Comparison of ENCODE assay signal across 21 cellular contexts in the genomic region with DNA sequence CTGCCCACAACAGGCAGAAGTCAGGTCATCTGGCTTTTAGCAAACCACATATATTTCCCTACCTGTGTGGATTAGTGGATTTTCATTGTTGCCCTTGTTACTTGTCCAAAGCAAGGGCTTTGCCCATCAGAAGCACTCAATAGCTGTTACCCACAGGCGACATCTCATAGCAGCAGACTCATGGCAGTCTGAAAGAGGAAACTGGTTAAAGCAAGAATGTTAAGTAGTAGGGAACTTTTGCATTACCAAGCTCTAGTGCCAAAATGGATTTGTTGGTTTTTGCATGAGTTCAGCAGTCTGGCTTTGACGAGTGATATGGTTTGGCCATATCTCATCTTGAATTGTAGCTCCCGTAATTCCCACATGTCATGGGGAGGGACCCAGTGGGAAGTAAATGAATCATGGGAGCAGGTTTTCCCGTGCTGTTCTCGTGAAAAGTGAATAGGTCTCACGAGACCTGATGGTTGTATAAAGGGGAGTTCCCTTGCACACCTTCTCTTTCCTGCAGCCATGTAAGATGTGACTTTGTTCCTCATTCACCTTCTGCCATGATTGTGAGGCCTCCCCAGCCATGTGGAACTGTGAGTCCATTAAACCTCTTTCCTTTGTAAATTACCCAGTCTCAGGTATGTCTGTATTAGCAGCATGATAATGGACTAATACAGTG.
A peak's percentile ranks its signal among the peaks of the same experiment; 100 is the strongest.
DNase-seq lines count a peak whose midpoint lies in the region; ATAC-seq, FAIRE-seq and TF ChIP-seq lines count a peak whose summit lies in the region.
"Had no signal": no experiment of that assay in that cellular context is flagged by ENCODE, and none has a peak within 500 bp of the region (broad histone marks: within the 10 kb centered on the region; RNA-seq: fewer than 3 reads in every experiment).

No MANE protein-coding gene starts in this region.

- H3K36me3 ChIP-seq in OCI-LY1 (ENCODE audit: insufficient read depth, low read length) (peaks cover 42% of the 10 kb centered on the region), esophagus muscularis mucosa (no peaks in the 10 kb centered on the region)
- H3K36me3 ChIP-seq: Peyer's patch had no signal

- no peaks in the 10 kb centered on the region for H4K20me1 ChIP-seq in OCI-LY1 (ENCODE audit: insufficient read depth, low read length)

- H3K27me3 Mint-ChIP-seq in stimulated activated naive B cell treated with anti-CD40 and anti-IgM and Interleukin-4, amounts not matched to agents 10 μg/mL and 1 μg/mL and 100 μg/mL, for 72 hours = no peaks in the 10 kb centered on the region
- no peaks in the 10 kb centered on the region for H3K27me3 Mint-ChIP-seq in natural killer cell (ENCODE audit: low read depth in 2 of 2)
- H3K27me3 Mint-ChIP-seq in activated T-cell treated with anti-CD3 and anti-CD28 coated beads, Interleukin-2, amount 50 U/mL, for 4 hours (ENCODE audit: low read depth) = no peaks in the 10 kb centered on the region

- H3K36me3 Mint-ChIP-seq in stimulated activated naive B cell treated with anti-CD40 and anti-IgM and Interleukin-4, amounts not matched to agents 10 μg/mL and 1 μg/mL and 100 μg/mL, for 72 hours = peaks cover 31 to 42% of the 10 kb centered on the region in 2 donors
- H3K36me3 Mint-ChIP-seq in natural killer cell = no peaks in the 10 kb centered on the region
- peaks cover 25% of the 10 kb centered on the region for H3K36me3 Mint-ChIP-seq in activated T-cell treated with anti-CD3 and anti-CD28 coated beads, Interleukin-2, amount 50 U/mL, for 4 hours (ENCODE audit: insufficient read depth)

- H3F3A ChIP-seq in OCI-LY1 (ENCODE audit: insufficient read depth, low read length) = no peaks in the 10 kb centered on the region

- peak; percentile 77 to 78 for ATAC-seq in stimulated activated naive B cell treated with anti-CD40 and anti-IgM and Interleukin-4, amounts not matched to agents 10 μg/mL and 1 μg/mL and 100 μg/mL, for 72 hours (replicated peaks)
- ATAC-seq in natural killer cell = no peak
- no peak for ATAC-seq in activated T-cell treated with anti-CD3 and anti-CD28 coated beads, Interleukin-2, amount 50 U/mL, for 4 hours
- ATAC-seq: A549; CD8-positive, alpha-beta T cell had no signal

- peaks cover 28% of the 10 kb centered on the region for H3K4me1 ChIP-seq in OCI-LY1 (ENCODE audit: insufficient read depth, low read length, severe bottlenecking)
- peaks cover 3 to 42% (median 29%) of the 10 kb centered on the region in 4 donors for H3K4me1 ChIP-seq in esophagus muscularis mucosa
- H3K4me1 ChIP-seq: A549, Caco-2, Peyer's patch had no signal

- TF ChIP-seq POLR2A in GM12892 (IDR thresholded peaks at IDR 0.05; ENCODE audit: low read depth, low read length) = no peak
- TF ChIP-seq POLR2A in esophagus muscularis mucosa (IDR thresholded peaks at IDR 0.05; ENCODE audit: low read depth) = no peak

- intact Hi-C loops in esophagus muscularis mucosa (cut with DNase I) (no loop called here), natural killer cell (cut with micrococcal nuclease) (no loop called here)

- peak overlapping the region; percentile 78 for H3K27ac ChIP-seq in OCI-LY1 (ENCODE audit: low read depth, low read length, poor library complexity, severe bottlenecking)
- peak overlapping the region; percentile 56 to 71 (median 58) for H3K27ac ChIP-seq in esophagus muscularis mucosa (replicated peaks in 1 of 4)
- H3K27ac ChIP-seq: A549, C4-2B, Peyer's patch had no signal

- TF ChIP-seq CTCF in OCI-LY1 (IDR thresholded peaks at IDR 0.05; ENCODE audit: low read length) (no peak), esophagus muscularis mucosa (IDR thresholded peaks at IDR 0.05) (no peak), natural killer cell (IDR thresholded peaks at IDR 0.05) (no peak)

- no peaks in the 10 kb centered on the region for H3K79me2 ChIP-seq in OCI-LY1 (ENCODE audit: insufficient read depth, low read length)

- peak overlapping the region; percentile 14 to 47 for H3K4me3 Mint-ChIP-seq in stimulated activated naive B cell treated with anti-CD40 and anti-IgM and Interleukin-4, amounts not matched to agents 10 μg/mL and 1 μg/mL and 100 μg/mL, for 72 hours
- H3K4me3 Mint-ChIP-seq in natural killer cell = no peak overlapping the region
- H3K4me3 Mint-ChIP-seq in activated T-cell treated with anti-CD3 and anti-CD28 coated beads, Interleukin-2, amount 50 U/mL, for 4 hours = no peak overlapping the region
- H3K4me3 Mint-ChIP-seq: CD8-positive, alpha-beta T cell had no signal

- no peak overlapping the region for H3K4me3 ChIP-seq in OCI-LY1 (ENCODE audit: low read depth, low read length, poor library complexity, severe bottlenecking)
- H3K4me3 ChIP-seq in esophagus muscularis mucosa = no peak overlapping the region
- H3K4me3 ChIP-seq: A549, Peyer's patch had no signal

- FAIRE-seq in GM12892 (lab: Jason Lieb, UNC) = peak; percentile 70
- FAIRE-seq: G401.6, H54 had no signal

- H3K4me2 ChIP-seq in OCI-LY1 (ENCODE audit: low read length) = no peak overlapping the region
- H3K4me2 ChIP-seq: A549 had no signal

- H3K27me3 ChIP-seq in OCI-LY1 (ENCODE audit: insufficient read depth, low read length) (no peaks in the 10 kb centered on the region), esophagus muscularis mucosa (peaks cover 0 to 3% (median 0%) of the 10 kb centered on the region in 4 donors)
- H3K27me3 ChIP-seq: Peyer's patch had no signal

- DNase-seq in GM12892 (ENCODE audit: insufficient read length) = no peak
- no peak for DNase-seq in esophagus muscularis mucosa (ENCODE audit: extremely low spot score)
- peak; percentile 13 for DNase-seq in stimulated activated naive B cell treated with anti-CD40 and anti-IgM and Interleukin-4, amounts not matched to agents 10 μg/mL and 1 μg/mL and 100 μg/mL, for 72 hours
- DNase-seq in stimulated activated CD8-positive, alpha-beta memory T cell treated with anti-CD3 and anti-CD28 coated beads, Interleukin-4, amount 100 ng/mL, for 48 hours = no peak
- DNase-seq in natural killer cell = no peak
- no peak for DNase-seq in activated T-cell treated with anti-CD3 and anti-CD28 coated beads, Interleukin-2, amount 50 U/mL, for 4 hours
- DNase-seq: AML-193; Caco-2; CD8-positive, alpha-beta T cell; KG1; MM.1S; NCI-H2029; NCI-H2227 treated with DMSO at 0.1 percent for 48 hours; NCI-H526 treated with DMSO at 0.1 percent for 48 hours; Peyer's patch; SHP77 treated with DMSO at 0.1 percent for 48 hours had no signal

- peak overlapping the region; percentile 94 for H3K27ac Mint-ChIP-seq in stimulated activated naive B cell treated with anti-CD40 and anti-IgM and Interleukin-4, amounts not matched to agents 10 μg/mL and 1 μg/mL and 100 μg/mL, for 72 hours
- no peak overlapping the region for H3K27ac Mint-ChIP-seq in natural killer cell
- H3K27ac Mint-ChIP-seq: CD8-positive, alpha-beta T cell had no signal

- H3K9me2 ChIP-seq in OCI-LY1 (ENCODE audit: low read depth, low read length) = no peaks in the 10 kb centered on the region

- H2AFZ ChIP-seq in OCI-LY1 (ENCODE audit: low read length) = no peak overlapping the region

- peaks cover 5 to 8% of the 10 kb centered on the region in 2 donors for H3K9me3 Mint-ChIP-seq in stimulated activated naive B cell treated with anti-CD40 and anti-IgM and Interleukin-4, amounts not matched to agents 10 μg/mL and 1 μg/mL and 100 μg/mL, for 72 hours
- H3K9me3 Mint-ChIP-seq in natural killer cell = no peaks in the 10 kb centered on the region
- no peaks in the 10 kb centered on the region for H3K9me3 Mint-ChIP-seq in activated T-cell treated with anti-CD3 and anti-CD28 coated beads, Interleukin-2, amount 50 U/mL, for 4 hours
- H3K9me3 Mint-ChIP-seq: CD8-positive, alpha-beta T cell had no signal

- TF ChIP-seq EP300 in esophagus muscularis mucosa (IDR thresholded peaks at IDR 0.05) = no peak

- H3K9ac ChIP-seq in OCI-LY1 (ENCODE audit: low read length) = no peak overlapping the region

- no peaks in the 10 kb centered on the region for H3K9me3 ChIP-seq in OCI-LY1 (ENCODE audit: low read length)
- H3K9me3 ChIP-seq in esophagus muscularis mucosa = no peaks in the 10 kb centered on the region
- H3K9me3 ChIP-seq: A549, Caco-2, Peyer's patch had no signal

- 95% methylated on average over 6 of the region's 6 CpGs for WGBS in esophagus muscularis mucosa

- H3K4me1 Mint-ChIP-seq in stimulated activated naive B cell treated with anti-CD40 and anti-IgM and Interleukin-4, amounts not matched to agents 10 μg/mL and 1 μg/mL and 100 μg/mL, for 72 hours = peaks cover 16 to 25% of the 10 kb centered on the region in 2 donors
- H3K4me1 Mint-ChIP-seq in natural killer cell = no peaks in the 10 kb centered on the region
- no peaks in the 10 kb centered on the region for H3K4me1 Mint-ChIP-seq in activated T-cell treated with anti-CD3 and anti-CD28 coated beads, Interleukin-2, amount 50 U/mL, for 4 hours (ENCODE audit: low read depth)

Comparison
In these comparisons a context has a peak if more than half of its experiments do, and no peak if none do; other contexts are left out.
1. ATAC-seq: peak in stimulated activated naive B cell treated with anti-CD40 and anti-IgM and Interleukin-4, amounts not matched to agents 10 μg/mL and 1 μg/mL and 100 μg/mL, for 72 hours (2 of 2); none in natural killer cell (0 of 3) and activated T-cell treated with anti-CD3 and anti-CD28 coated beads, Interleukin-2, amount 50 U/mL, for 4 hours (0 of 2).
2. H3K4me3 Mint-ChIP-seq: peak in stimulated activated naive B cell treated with anti-CD40 and anti-IgM and Interleukin-4, amounts not matched to agents 10 μg/mL and 1 μg/mL and 100 μg/mL, for 72 hours (2 of 2); none in natural killer cell (single experiment) and activated T-cell treated with anti-CD3 and anti-CD28 coated beads, Interleukin-2, amount 50 U/mL, for 4 hours (single experiment).